15 cellular contexts compared by ENCODE assay signal in the genomic region with DNA sequence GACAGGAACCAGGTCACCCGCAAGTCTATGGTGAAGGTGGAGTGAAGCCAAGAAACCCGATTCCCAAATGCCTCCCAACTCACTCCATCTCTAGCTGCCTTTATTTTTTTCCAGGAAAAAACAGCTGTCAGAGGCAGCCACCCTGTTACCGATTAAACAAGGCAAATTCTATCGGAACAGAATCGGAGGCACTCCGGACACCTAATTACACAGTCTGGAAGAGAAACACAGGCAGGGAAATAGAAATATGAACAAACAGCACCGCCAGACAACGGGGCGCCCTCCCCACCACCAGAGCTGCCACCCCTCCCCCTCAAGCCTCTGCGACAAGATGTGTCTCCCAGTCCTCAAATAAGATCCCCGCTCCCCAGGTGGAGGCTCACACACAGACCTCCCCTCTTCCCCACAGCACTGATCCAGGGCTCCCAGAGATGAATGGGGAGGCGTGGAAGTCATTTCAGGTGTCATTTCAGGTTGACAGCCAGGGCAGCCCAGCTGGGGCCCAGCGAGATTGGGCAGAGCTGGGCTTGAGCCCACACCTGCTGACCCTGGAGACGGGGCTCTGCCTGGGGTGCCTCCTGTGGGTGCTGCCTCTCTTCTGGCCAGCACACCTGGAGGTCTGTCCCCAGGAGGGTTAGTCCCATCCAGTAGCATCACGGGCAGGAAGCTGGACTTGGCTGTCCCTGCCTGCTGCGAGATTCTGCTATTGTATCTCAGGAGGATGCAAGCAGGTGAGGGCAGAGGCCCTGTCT. TPM values are rescaled to one million over a fixed set of nuclear protein-coding genes. Genes with fewer than 3 reads are reported as not detected.
"Had no signal": no experiment of that assay in that cellular context is flagged by ENCODE, and none has a peak within 500 bp of the region (broad histone marks: within the 10 kb centered on the region; RNA-seq: fewer than 3 reads in every experiment).

No MANE protein-coding gene starts in this region.

- H3K9me3 Mint-ChIP-seq: activated CD8-positive, alpha-beta T cell treated with anti-CD3 and anti-CD28 coated beads for 36 hours; activated T-cell treated with anti-CD3 and anti-CD28 coated beads, Interleukin-2, amount 50 U/mL, for 4 hours; stimulated activated memory B cell treated with anti-CD40 and anti-IgM and Interleukin-4, amounts not matched to agents 10 μg/mL and 1 μg/mL and 100 μg/mL, for 72 hours; WTC11 had no signal

- H3K4me1 ChIP-seq: left lung had no signal

- H3K27me3 ChIP-seq: gastroesophageal sphincter, neutrophil had no signal

- DNase-seq: activated CD4-positive, alpha-beta T cell treated with anti-CD3 and anti-CD28 coated beads for 48 hours; activated CD8-positive, alpha-beta T cell treated with anti-CD3 and anti-CD28 coated beads for 36 hours; activated effector memory CD4-positive, alpha-beta T cell treated with Interleukin-2 at 50 U/mL for 16 hours; activated naive CD4-positive, alpha-beta T cell treated with anti-CD3 and anti-CD28 coated beads, Interleukin-2, amount 50 U/mL, for 16 hours; activated T-cell treated with anti-CD3 and anti-CD28 coated beads, Interleukin-2, amount 50 U/mL, for 4 hours; caudate nucleus; kidney; left lung; mammary epithelial cell; stimulated activated CD4-positive, alpha-beta T cell treated with anti-CD3 and anti-CD28 coated beads, Interleukin-2, amount 100 ng/mL, for 48 hours had no signal

- H3K4me3 ChIP-seq: gastroesophageal sphincter, left lung had no signal

- H3K36me3 Mint-ChIP-seq: stimulated activated memory B cell treated with anti-CD40 and anti-IgM and Interleukin-4, amounts not matched to agents 10 μg/mL and 1 μg/mL and 100 μg/mL, for 72 hours; WTC11 had no signal

- H3K27ac ChIP-seq: gastroesophageal sphincter, left lung, neutrophil had no signal

- H3K36me3 ChIP-seq: gastroesophageal sphincter, left lung, neutrophil had no signal

- ATAC-seq: activated CD8-positive, alpha-beta T cell treated with anti-CD3 and anti-CD28 coated beads for 36 hours; activated T-cell treated with anti-CD3 and anti-CD28 coated beads, Interleukin-2, amount 50 U/mL, for 4 hours; gastroesophageal sphincter; left lung; stimulated activated memory B cell treated with anti-CD40 and anti-IgM and Interleukin-4, amounts not matched to agents 10 μg/mL and 1 μg/mL and 100 μg/mL, for 72 hours; WTC11 had no signal

- H3K27ac Mint-ChIP-seq: activated CD8-positive, alpha-beta T cell treated with anti-CD3 and anti-CD28 coated beads for 36 hours; stimulated activated memory B cell treated with anti-CD40 and anti-IgM and Interleukin-4, amounts not matched to agents 10 μg/mL and 1 μg/mL and 100 μg/mL, for 72 hours; WTC11 had no signal

- H3K9me3 ChIP-seq: gastroesophageal sphincter, left lung, neutrophil had no signal

- FAIRE-seq: colon, kidney had no signal

RNA-seq across cellular contexts. Expression of a gene that starts 19.8 kb away (rescaled TPM):
- total RNA-seq: activated CD8-positive, alpha-beta T cell treated with anti-CD3 and anti-CD28 coated beads for 36 hours had no signal
